Comparison of ENCODE assay signal across 9 cellular contexts in the genomic region with DNA sequence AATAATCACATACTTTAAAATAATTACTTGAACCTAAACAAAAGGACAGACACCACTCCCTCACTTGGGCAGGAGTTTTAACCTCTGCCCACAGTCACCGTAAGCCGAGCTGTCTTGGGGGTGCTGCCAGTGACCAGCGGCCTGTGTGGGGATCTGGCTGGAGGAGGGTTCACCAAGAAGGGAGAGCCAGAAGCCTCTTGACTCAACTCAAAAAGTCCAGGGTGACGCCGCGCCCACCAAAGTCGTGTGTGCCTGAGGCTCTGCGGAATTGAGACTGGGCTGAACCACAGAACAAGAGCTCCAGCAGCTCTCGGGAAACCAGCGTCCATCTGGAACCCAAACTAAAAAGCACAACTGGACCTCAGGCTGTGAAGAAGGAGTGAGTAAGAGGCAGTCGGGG. TPM values are rescaled to one million over a fixed set of nuclear protein-coding genes. Genes with fewer than 3 reads are reported as not detected.
DNase-seq lines count a peak whose midpoint lies in the region; TF ChIP-seq lines count a peak whose summit lies in the region.
"Had no signal": no experiment of that assay in that cellular context is flagged by ENCODE, and none has a peak within 500 bp of the region (broad histone marks: within the 10 kb centered on the region; RNA-seq: fewer than 3 reads in every experiment).

No MANE protein-coding gene starts in this region.

- H3K27me3 ChIP-seq in HUES48 (ENCODE audit: control insufficient read depth, insufficient read depth, low read length) (no peaks in the 10 kb centered on the region), dorsolateral prefrontal cortex (no peaks in the 10 kb centered on the region), layer of hippocampus (ENCODE audit: control insufficient read depth, insufficient read depth, low read length) (no peaks in the 10 kb centered on the region), stomach (no peaks in the 10 kb centered on the region)

- WGBS in stomach, 5 donors: 25 to 67% (median 32%) methylated on average over 3 to 11 of the region's 11 CpGs

- no peak overlapping the region for H3K9ac ChIP-seq in HUES48 (ENCODE audit: low read depth, low read length)

- TF ChIP-seq EP300 in stomach (IDR thresholded peaks at IDR 0.05): no peak

- TF ChIP-seq POLR2A in stomach (IDR thresholded peaks at IDR 0.05): no peak

- H3K27ac ChIP-seq in HUES48 (ENCODE audit: low read depth, low read length) (peak overlapping the region; percentile 70), dorsolateral prefrontal cortex (peak overlapping the region in 58 of 59 donors; percentile 41 to 93 (median 79)), layer of hippocampus (ENCODE audit: low read depth, low read length) (peak overlapping the region; percentile 65), stomach (peak overlapping the region; percentile 84 to 87 (median 86))

- H3K4me3 ChIP-seq in HUES48 (ENCODE audit: low read depth, low read length) (no peak overlapping the region), dorsolateral prefrontal cortex (peak overlapping the region in 52 of 59 donors; percentile 2 to 66 (median 41)), stomach (peak overlapping the region; percentile 7 to 29 (median 14))

- intact Hi-C loops in dorsolateral prefrontal cortex (cut with DNase I): loop anchor here (5.0 kb wide), 2 partner anchors 37 to 42 kb away; a partner anchor contains a TSS
- intact Hi-C loops in stomach (cut with DNase I; ENCODE audit: low total_unique reads): no loop called here

- H3K9me3 ChIP-seq in HUES48 (ENCODE audit: control insufficient read depth, insufficient read depth, low read length) (no peaks in the 10 kb centered on the region), stomach (no peaks in the 10 kb centered on the region)

- TF ChIP-seq CTCF in dorsolateral prefrontal cortex (IDR thresholded peaks at IDR 0.05 in 54 of 56, conservative IDR thresholded peaks at IDR 0.05 in 2 of 56; ENCODE audit: low read depth in 1 of 56, partially characterized antibody in 56 of 56) (no peak), stomach (IDR thresholded peaks at IDR 0.05) (no peak)

- peaks cover 6% of the 10 kb centered on the region; the same call in 1 of the 2 replicates for H3K4me1 ChIP-seq in HUES48 (ENCODE audit: control insufficient read depth, insufficient read depth, low read length)
- peaks cover 16 to 33% (median 28%) of the 10 kb centered on the region in 4 donors for H3K4me1 ChIP-seq in stomach

- H3K36me3 ChIP-seq in HUES48 (ENCODE audit: control insufficient read depth, insufficient read depth, low read length) (peaks cover 22% of the 10 kb centered on the region; the same call in 1 of the 2 replicates), stomach (peaks cover 0 to 20% (median 11%) of the 10 kb centered on the region in 4 donors)

- DNase-seq in dorsolateral prefrontal cortex: peak in 4 of 10 donors; percentile 22 to 51 (median 30)
- DNase-seq in stomach: no peak
- DNase-seq in COLO668 (lab: John Stamatoyannopoulos, UW; ENCODE audit: unreplicated experiment): no peak
- no peak for DNase-seq in stimulated activated CD4-positive, alpha-beta T cell treated with anti-CD3 and anti-CD28 coated beads, Interleukin-2, amount 100 ng/mL, for 24 hours
- DNase-seq in iPS-NIHi11 (ENCODE audit: low spot score): no peak
- DNase-seq in OCI-M1 (lab: John Stamatoyannopoulos, UW): no peak
- DNase-seq: CD4-positive, alpha-beta T cell had no signal

RNA-seq across cellular contexts. Expression of a gene that starts 35.8 kb away (rescaled TPM):
- total RNA-seq in dorsolateral prefrontal cortex (100 to 1,000 TPM in 3 of 120 experiments, 10 to 100 TPM in 117; 29.9 to 140 (median 46.0) TPM), stomach (10 to 100 TPM in 4 of 5 donors, under 1 TPM in 1; 0.89 to 44.9 (median 20.2) TPM)
- polyA plus RNA-seq in stomach: 10 to 100 TPM; 37.4 to 93.6 (median 53.1) TPM

RNA-seq across cellular contexts. Expression of a gene that starts 36.3 kb away (rescaled TPM):
- total RNA-seq in dorsolateral prefrontal cortex: 10 to 100 TPM in 51 of 120 experiments, 1 to 10 TPM in 69; 2.4 to 37.0 (median 9.3) TPM
- 10 to 100 TPM in 2 of 5 donors, 1 to 10 TPM in 1, under 1 TPM in 1, not detected in 1; 0.58 to 18.3 (median 9.7) TPM for total RNA-seq in stomach
- 10 to 100 TPM; 21.9 to 31.2 (median 26.0) TPM for polyA plus RNA-seq in stomach
- total RNA-seq: CD4-positive, alpha-beta T cell had no signal
